Comparison of ENCODE assay signal across 25 cellular contexts in the genomic region with DNA sequence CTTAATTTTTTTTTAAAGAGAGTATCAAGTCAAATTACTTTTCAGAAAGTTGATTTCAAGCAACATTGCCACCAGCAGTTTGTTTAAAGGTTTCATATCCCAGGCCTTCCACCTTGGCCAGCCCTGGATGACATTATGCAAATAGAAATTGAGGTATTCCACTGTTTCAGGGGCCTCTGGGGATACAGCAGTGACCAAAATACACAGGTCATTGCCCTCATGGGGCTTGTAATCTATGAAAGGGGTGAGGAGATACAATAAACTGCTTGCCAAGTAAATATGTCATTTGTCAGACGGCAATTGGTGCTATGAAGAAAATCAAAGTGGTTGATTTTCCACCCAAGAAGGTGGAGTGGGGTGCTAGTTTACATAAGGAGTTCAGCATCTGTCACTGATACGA. TPM values are rescaled to one million over a fixed set of nuclear protein-coding genes. Genes with fewer than 3 reads are reported as not detected.
DNase-seq lines count a peak whose midpoint lies in the region; ATAC-seq and TF ChIP-seq lines count a peak whose summit lies in the region.
"Had no signal": no experiment of that assay in that cellular context is flagged by ENCODE, and none has a peak within 500 bp of the region (broad histone marks: within the 10 kb centered on the region; RNA-seq: fewer than 3 reads in every experiment).

No MANE protein-coding gene starts in this region.

- H3K36me3 Mint-ChIP-seq in activated CD8-positive, alpha-beta memory T cell treated with anti-CD3 and anti-CD28 coated beads, Interleukin-2, amount 10 ng/mL, durations not matched to agents 7 days and 5 days = no peaks in the 10 kb centered on the region
- H3K36me3 Mint-ChIP-seq in type B pancreatic cell = no peaks in the 10 kb centered on the region
- H3K36me3 Mint-ChIP-seq: mesothelial cell of epicardium had no signal

- no peak for ATAC-seq in activated CD8-positive, alpha-beta memory T cell treated with anti-CD3 and anti-CD28 coated beads, Interleukin-2, amount 10 ng/mL, durations not matched to agents 7 days and 5 days
- ATAC-seq in left lobe of liver = peak; percentile 49
- ATAC-seq in upper lobe of left lung (ENCODE audit: low FRiP score in 2 of 2) = no peak
- ATAC-seq: esophagus mucosa; sciatic nerve; stimulated activated naive CD8-positive, alpha-beta T cell treated with anti-CD3 and anti-CD28 coated beads, Interleukin-15, amount 100 ng/mL, for 72 hours had no signal

- H3K36me3 ChIP-seq in upper lobe of left lung = no peaks in the 10 kb centered on the region
- H3K36me3 ChIP-seq: SJCRH30, tibial artery had no signal

- peak overlapping the region; percentile 74 for H3K27ac Mint-ChIP-seq in activated CD8-positive, alpha-beta memory T cell treated with anti-CD3 and anti-CD28 coated beads, Interleukin-2, amount 10 ng/mL, durations not matched to agents 7 days and 5 days
- H3K27ac Mint-ChIP-seq in type B pancreatic cell = no peak overlapping the region
- H3K27ac Mint-ChIP-seq: mesothelial cell of epicardium; stimulated activated naive CD8-positive, alpha-beta T cell treated with anti-CD3 and anti-CD28 coated beads, Interleukin-15, amount 100 ng/mL, for 72 hours had no signal

- H3K9me3 Mint-ChIP-seq in activated CD8-positive, alpha-beta memory T cell treated with anti-CD3 and anti-CD28 coated beads, Interleukin-2, amount 10 ng/mL, durations not matched to agents 7 days and 5 days (ENCODE audit: low read depth) = no peaks in the 10 kb centered on the region
- no peaks in the 10 kb centered on the region for H3K9me3 Mint-ChIP-seq in type B pancreatic cell
- H3K9me3 Mint-ChIP-seq: mesothelial cell of epicardium; stimulated activated naive CD8-positive, alpha-beta T cell treated with anti-CD3 and anti-CD28 coated beads, Interleukin-15, amount 100 ng/mL, for 72 hours had no signal

- DNase-seq in DMS 273 (lab: John Stamatoyannopoulos, UW; ENCODE audit: unreplicated experiment) (peak; percentile 16), DMS 273 treated with DMSO at 0.1 percent for 48 hours (lab: John Stamatoyannopoulos, UW) (no peak), left lobe of liver (ENCODE audit: low spot score) (no peak), upper lobe of left lung (no peak), type B pancreatic cell (ENCODE audit: extremely low spot score, unreplicated experiment) (no peak), SW480 (ENCODE audit: low spot score) (no peak)
- DNase-seq in activated CD8-positive, alpha-beta memory T cell treated with anti-CD3 and anti-CD28 coated beads, Interleukin-2, amount 10 ng/mL, durations not matched to agents 7 days and 5 days = no peak
- no peak for DNase-seq in activated CD8-positive, alpha-beta memory T cell treated with anti-CD3 and anti-CD28 coated beads, Interleukin-2, amount 50 U/mL, for 4 hours
- DNase-seq: activated naive CD4-positive, alpha-beta T cell treated with Interleukin-2 at 50 U/mL for 16 hours; DND-41; glutamatergic neuron; GM23248; NCI-H2081; posterior cingulate gyrus; stimulated activated CD4-positive, alpha-beta T cell treated with anti-CD3 and anti-CD28 coated beads, Interleukin-2, amount 100 ng/mL, for 48 hours; stimulated activated naive CD8-positive, alpha-beta T cell treated with anti-CD3 and anti-CD28 coated beads, Interleukin-15, amount 100 ng/mL, for 72 hours; tibial artery had no signal

- H3K27me3 ChIP-seq in upper lobe of left lung = no peaks in the 10 kb centered on the region
- H3K27me3 ChIP-seq: SJCRH30, tibial artery had no signal

- H3K27me3 Mint-ChIP-seq in activated CD8-positive, alpha-beta memory T cell treated with anti-CD3 and anti-CD28 coated beads, Interleukin-2, amount 10 ng/mL, durations not matched to agents 7 days and 5 days = peaks cover 34% of the 10 kb centered on the region
- H3K27me3 Mint-ChIP-seq in type B pancreatic cell = peaks cover 4% of the 10 kb centered on the region

- H3K9me3 ChIP-seq in upper lobe of left lung = no peaks in the 10 kb centered on the region
- H3K9me3 ChIP-seq: SJCRH30, tibial artery had no signal

- no peak for TF ChIP-seq POLR2A in upper lobe of left lung (IDR thresholded peaks at IDR 0.05)

- peaks cover 0 to 26% (median 9%) of the 10 kb centered on the region in 4 donors for H3K4me1 ChIP-seq in upper lobe of left lung
- H3K4me1 ChIP-seq: SJCRH30, tibial artery had no signal

- H3K4me1 Mint-ChIP-seq in activated CD8-positive, alpha-beta memory T cell treated with anti-CD3 and anti-CD28 coated beads, Interleukin-2, amount 10 ng/mL, durations not matched to agents 7 days and 5 days = peaks cover 36% of the 10 kb centered on the region
- H3K4me1 Mint-ChIP-seq in type B pancreatic cell (ENCODE audit: unreplicated experiment) = peaks cover 3% of the 10 kb centered on the region
- H3K4me1 Mint-ChIP-seq: stimulated activated naive CD8-positive, alpha-beta T cell treated with anti-CD3 and anti-CD28 coated beads, Interleukin-15, amount 100 ng/mL, for 72 hours had no signal

- no peak overlapping the region for H3K4me3 Mint-ChIP-seq in activated CD8-positive, alpha-beta memory T cell treated with anti-CD3 and anti-CD28 coated beads, Interleukin-2, amount 10 ng/mL, durations not matched to agents 7 days and 5 days
- H3K4me3 Mint-ChIP-seq in type B pancreatic cell = no peak overlapping the region
- H3K4me3 Mint-ChIP-seq: mesothelial cell of epicardium; stimulated activated naive CD8-positive, alpha-beta T cell treated with anti-CD3 and anti-CD28 coated beads, Interleukin-15, amount 100 ng/mL, for 72 hours had no signal

- no peak for TF ChIP-seq EP300 in upper lobe of left lung (IDR thresholded peaks at IDR 0.05)

- CTCF ChIA-PET in activated CD8-positive, alpha-beta memory T cell treated with anti-CD3 and anti-CD28 coated beads, Interleukin-2, amount 10 ng/mL, durations not matched to agents 7 days and 5 days (lab: Charles Lee) = interaction anchor here (1.9 kb wide), 1 partner anchor 9 kb away, joined by 6 read pairs; no protein-coding TSS in a partner anchor

- H3K4me3 ChIP-seq in upper lobe of left lung = no peak overlapping the region
- H3K4me3 ChIP-seq: GM23248, SJCRH30, tibial artery had no signal

- WGBS in upper lobe of left lung, 2 donors = 34 to 41% methylated on average over 2 of the region's 2 CpGs

- TF ChIP-seq CTCF in upper lobe of left lung (IDR thresholded peaks at IDR 0.05) = no peak
- no peak for TF ChIP-seq CTCF in type B pancreatic cell (conservative IDR thresholded peaks at IDR 0.05)

- peak overlapping the region in 3 of 4 donors; percentile 22 to 62 (median 61) for H3K27ac ChIP-seq in upper lobe of left lung
- H3K27ac ChIP-seq: 22Rv1, C4-2B, GM23248, SJCRH30, tibial artery had no signal

RNA-seq across cellular contexts. Expression of gene TMC5, which starts 37.8 kb away (rescaled TPM):
- under 1 TPM in 1 of 2 experiments, not detected in 1; 0.09 TPM for total RNA-seq in activated CD8-positive, alpha-beta memory T cell treated with anti-CD3 and anti-CD28 coated beads, Interleukin-2, amount 10 ng/mL, durations not matched to agents 7 days and 5 days
- total RNA-seq in left lobe of liver (0.15 TPM), upper lobe of left lung (10 to 100 TPM; 37.1 to 99.5 (median 62.4) TPM), type B pancreatic cell (ENCODE audit: low replicate concordance) (9.1 and 22.1 TPM in 2 replicates)
- total RNA-seq: fibroblast of villous mesenchyme; GM23248; SJCRH30; T-helper 2 cell treated with Interferon-gamma antibody and Interleukin-4, amounts not matched to agents 100 ng/mL and 5 ng/mL, for 36 hours had no signal
